In genomic region chr15:93249599-93249998, GRCh38 we compare ENCODE assay signal across 14 cellular contexts.
A peak's percentile ranks its signal among the peaks of the same experiment; 100 is the strongest.
DNase-seq lines count a peak whose midpoint lies in the region; ATAC-seq and TF ChIP-seq lines count a peak whose summit lies in the region.
"Had no signal": no experiment of that assay in that cellular context is flagged by ENCODE, and none has a peak within 500 bp of the region (broad histone marks: within the 10 kb centered on the region; RNA-seq: fewer than 3 reads in every experiment).

No MANE protein-coding gene starts in this region.

- H3K4me2 ChIP-seq in BLaER1 (peak overlapping the region; percentile 68), GM23338 (no peak overlapping the region), osteoblast (ENCODE audit: insufficient read depth, low read length) (no peak overlapping the region)
- H3K4me2 ChIP-seq: KMS-11 had no signal

- peaks cover 100% of the 10 kb centered on the region for H3K4me1 ChIP-seq in BLaER1
- peaks cover 9% of the 10 kb centered on the region for H3K4me1 ChIP-seq in GM23338 (ENCODE audit: insufficient read depth)
- peaks cover 16% of the 10 kb centered on the region for H3K4me1 ChIP-seq in testis
- no peaks in the 10 kb centered on the region for H3K4me1 ChIP-seq in osteoblast (ENCODE audit: insufficient read depth, low read length)
- H3K4me1 ChIP-seq: Caco-2 had no signal

- intact Hi-C loops in testis (cut with DNase I; ENCODE audit: low total_unique reads) = no loop called here

- H3K79me2 ChIP-seq in GM23338 (replicated peaks; ENCODE audit: insufficient read depth) (no peaks in the 10 kb centered on the region), osteoblast (ENCODE audit: insufficient read depth, low read length) (no peaks in the 10 kb centered on the region)

- peaks cover 3% of the 10 kb centered on the region for H3K27me3 Mint-ChIP-seq in GM23338 (ENCODE audit: insufficient read depth, low read depth, poor library complexity)

- TF ChIP-seq CTCF in GM23338 (conservative IDR thresholded peaks at IDR 0.05; ENCODE audit: low read depth in 2 of 2) = no peak
- no peak for TF ChIP-seq CTCF in testis (IDR thresholded peaks at IDR 0.05)
- no peak for TF ChIP-seq CTCF in osteoblast (IDR thresholded peaks at IDR 0.05; ENCODE audit: extremely low read depth, low read depth, low read length)

- TF ChIP-seq POLR2A in testis (IDR thresholded peaks at IDR 0.05) = no peak

- no peak overlapping the region for H3K4me3 Mint-ChIP-seq in GM23338
- H3K4me3 Mint-ChIP-seq: CD8-positive, alpha-beta T cell had no signal

- peak overlapping the region; percentile 20; the same call in 1 of the 2 replicates for H3K9ac ChIP-seq in BLaER1
- H3K9ac ChIP-seq: KMS-11 had no signal

- no peaks in the 10 kb centered on the region; the same call in 2 of the 3 replicates for H3K36me3 Mint-ChIP-seq in GM23338 (ENCODE audit: low read depth)
- H3K36me3 Mint-ChIP-seq: CD8-positive, alpha-beta T cell had no signal

- ATAC-seq in GM23338 = no peak
- no peak for ATAC-seq in left lobe of liver
- ATAC-seq: CD8-positive, alpha-beta T cell had no signal

- H3K9me3 Mint-ChIP-seq in GM23338 = no peaks in the 10 kb centered on the region
- H3K9me3 Mint-ChIP-seq: CD8-positive, alpha-beta T cell had no signal

- no peaks in the 10 kb centered on the region for H3K36me3 ChIP-seq in BLaER1
- no peaks in the 10 kb centered on the region; the same call in 1 of the 2 replicates for H3K36me3 ChIP-seq in GM23338 (ENCODE audit: insufficient read depth)
- H3K36me3 ChIP-seq in testis (ENCODE audit: low read depth, missing control alignments) = no peaks in the 10 kb centered on the region
- H3K36me3 ChIP-seq in osteoblast (ENCODE audit: insufficient read depth, low read length) = no peaks in the 10 kb centered on the region

- H3K4me1 Mint-ChIP-seq in GM23338 = peaks cover 9% of the 10 kb centered on the region

- DNase-seq in GM23338 (ENCODE audit: low spot score) = no peak
- DNase-seq in left lobe of liver (ENCODE audit: low spot score) = peak; percentile 23
- DNase-seq in testis = peak; percentile 12
- DNase-seq in osteoblast (ENCODE audit: insufficient read length, low spot score, missing footprints) = no peak
- no peak for DNase-seq in activated CD4-positive, alpha-beta T cell treated with anti-CD3 and anti-CD28 coated beads for 4 hours
- DNase-seq in globus pallidus (ENCODE audit: low spot score) = no peak
- DNase-seq: ACHN; Caco-2; CD8-positive, alpha-beta T cell; DND-41; GDM1 had no signal

- H4K20me1 ChIP-seq in BLaER1 (no peaks in the 10 kb centered on the region), GM23338 (replicated peaks; ENCODE audit: insufficient read depth) (no peaks in the 10 kb centered on the region), osteoblast (ENCODE audit: insufficient read depth, low read length) (no peaks in the 10 kb centered on the region)

- peak overlapping the region; percentile 29; the same call in 1 of the 2 replicates for H2AFZ ChIP-seq in GM23338
- no peak overlapping the region for H2AFZ ChIP-seq in osteoblast (ENCODE audit: low read length)

- 85 to 89% methylated on average over 8 of the region's 8 CpGs for WGBS in testis, 2 donors

- H3K4me3 ChIP-seq in BLaER1 (no peak overlapping the region), GM23338 (no peak overlapping the region), testis (no peak overlapping the region), osteoblast (ENCODE audit: insufficient read depth, low read length) (no peak overlapping the region)

- H3K27me3 ChIP-seq in BLaER1 (no peaks in the 10 kb centered on the region), GM23338 (ENCODE audit: insufficient read depth) (no peaks in the 10 kb centered on the region; the same call in 1 of the 2 replicates), testis (no peaks in the 10 kb centered on the region), osteoblast (ENCODE audit: insufficient read depth, low read length) (no peaks in the 10 kb centered on the region)

- H3K9me2 ChIP-seq in GM23338 (ENCODE audit: insufficient read depth) = no peaks in the 10 kb centered on the region

- H3K27ac Mint-ChIP-seq in GM23338 = no peak overlapping the region
- H3K27ac Mint-ChIP-seq: CD8-positive, alpha-beta T cell had no signal

- H3K27ac ChIP-seq in BLaER1 (peak overlapping the region; percentile 86), GM23338 (ENCODE audit: low read depth) (no peak overlapping the region), testis (no peak overlapping the region), osteoblast (ENCODE audit: low read depth, low read length) (no peak overlapping the region)
- H3K27ac ChIP-seq: C4-2B, KMS-11 had no signal

- H3F3A ChIP-seq in GM23338 (replicated peaks; ENCODE audit: low read depth) = no peaks in the 10 kb centered on the region

- H3K9me3 ChIP-seq in BLaER1 (no peaks in the 10 kb centered on the region), testis (no peaks in the 10 kb centered on the region), osteoblast (ENCODE audit: low read depth, low read length) (no peaks in the 10 kb centered on the region)
- H3K9me3 ChIP-seq: Caco-2 had no signal

TF ChIP-seq in GM23338, 12 proteins besides CTCF, POLR2A, EP300 and RAD21 (continues in another document):
- TF ChIP-seq POLR2AphosphoS5 (IDR thresholded peaks at IDR 0.05; ENCODE audit: low read depth) (no peak), STAT1 (IDR thresholded peaks at IDR 0.05; ENCODE audit: unreplicated experiment) (no peak), ZNF331 (CRISPR knock-in tag; IDR thresholded peaks at IDR 0.05; ENCODE audit: low read depth) (no peak), ZNF114 (CRISPR knock-in tag; IDR thresholded peaks at IDR 0.05) (no peak), EZH2 (IDR thresholded peaks at IDR 0.05; ENCODE audit: low read depth, unreplicated experiment) (no peak), JUNB (IDR thresholded peaks at IDR 0.05; ENCODE audit: unreplicated experiment) (no peak), NANOG (IDR thresholded peaks at IDR 0.05; ENCODE audit: borderline replicate concordance) (no peak)
- TF ChIP-seq, protein P1, sequence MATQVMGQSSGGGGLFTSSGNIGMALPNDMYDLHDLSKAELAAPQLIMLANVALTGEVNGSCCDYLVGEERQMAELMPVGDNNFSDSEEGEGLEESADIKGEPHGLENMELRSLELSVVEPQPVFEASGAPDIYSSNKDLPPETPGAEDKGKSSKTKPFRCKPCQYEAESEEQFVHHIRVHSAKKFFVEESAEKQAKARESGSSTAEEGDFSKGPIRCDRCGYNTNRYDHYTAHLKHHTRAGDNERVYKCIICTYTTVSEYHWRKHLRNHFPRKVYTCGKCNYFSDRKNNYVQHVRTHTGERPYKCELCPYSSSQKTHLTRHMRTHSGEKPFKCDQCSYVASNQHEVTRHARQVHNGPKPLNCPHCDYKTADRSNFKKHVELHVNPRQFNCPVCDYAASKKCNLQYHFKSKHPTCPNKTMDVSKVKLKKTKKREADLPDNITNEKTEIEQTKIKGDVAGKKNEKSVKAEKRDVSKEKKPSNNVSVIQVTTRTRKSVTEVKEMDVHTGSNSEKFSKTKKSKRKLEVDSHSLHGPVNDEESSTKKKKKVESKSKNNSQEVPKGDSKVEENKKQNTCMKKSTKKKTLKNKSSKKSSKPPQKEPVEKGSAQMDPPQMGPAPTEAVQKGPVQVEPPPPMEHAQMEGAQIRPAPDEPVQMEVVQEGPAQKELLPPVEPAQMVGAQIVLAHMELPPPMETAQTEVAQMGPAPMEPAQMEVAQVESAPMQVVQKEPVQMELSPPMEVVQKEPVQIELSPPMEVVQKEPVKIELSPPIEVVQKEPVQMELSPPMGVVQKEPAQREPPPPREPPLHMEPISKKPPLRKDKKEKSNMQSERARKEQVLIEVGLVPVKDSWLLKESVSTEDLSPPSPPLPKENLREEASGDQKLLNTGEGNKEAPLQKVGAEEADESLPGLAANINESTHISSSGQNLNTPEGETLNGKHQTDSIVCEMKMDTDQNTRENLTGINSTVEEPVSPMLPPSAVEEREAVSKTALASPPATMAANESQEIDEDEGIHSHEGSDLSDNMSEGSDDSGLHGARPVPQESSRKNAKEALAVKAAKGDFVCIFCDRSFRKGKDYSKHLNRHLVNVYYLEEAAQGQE (IDR thresholded peaks at IDR 0.05; ENCODE audit: unreplicated experiment) = no peak

Comparison
In these comparisons a context has a peak if more than half of its experiments do, and no peak if none do; other contexts are left out.
1. DNase-seq: peak in left lobe of liver (single experiment) and testis (single experiment); none in GM23338 (single experiment), osteoblast (single experiment), activated CD4-positive, alpha-beta T cell treated with anti-CD3 and anti-CD28 coated beads for 4 hours (0 of 2) and globus pallidus (single experiment).